In the genomic region with DNA sequence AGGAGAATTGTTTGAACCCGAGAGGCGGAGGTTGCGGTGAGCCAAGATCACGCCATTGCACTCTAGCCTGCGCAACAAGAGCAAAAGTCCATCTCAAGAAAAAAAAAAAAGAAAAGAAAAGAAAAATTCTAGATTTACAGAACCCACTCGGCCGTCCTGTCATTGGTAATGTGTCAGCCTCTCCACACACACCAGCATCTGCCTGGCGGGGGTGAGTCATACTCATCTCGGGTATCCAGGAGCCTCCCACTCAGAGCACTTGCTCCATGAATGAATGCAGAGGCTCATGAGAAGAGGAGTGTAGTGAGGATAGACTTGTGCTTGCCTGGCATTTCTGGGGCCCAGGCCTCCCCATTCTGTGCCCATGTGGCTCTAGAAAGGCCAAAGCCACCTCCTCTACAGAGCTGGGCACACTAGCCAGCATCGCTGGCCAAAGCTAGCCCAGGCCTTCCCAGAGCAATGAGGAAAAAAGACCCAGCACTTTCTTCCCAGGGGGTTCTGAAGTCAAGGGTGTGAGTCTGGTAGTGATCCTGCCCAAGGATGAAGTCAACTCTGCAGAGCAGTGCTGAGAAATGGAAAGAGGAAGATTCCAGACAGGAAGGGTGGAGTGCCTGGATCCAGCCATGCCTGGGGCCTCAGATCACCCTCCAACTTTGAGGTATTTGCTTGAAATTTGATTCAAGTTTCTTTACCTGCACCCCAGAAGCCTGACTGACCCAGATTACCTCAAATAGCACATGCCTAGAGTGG, we compare ENCODE assay signal across 9 cellular contexts. TPM values are rescaled to one million over a fixed set of nuclear protein-coding genes. Genes with fewer than 3 reads are reported as not detected.
DNase-seq lines count a peak whose midpoint lies in the region; ATAC-seq and TF ChIP-seq lines count a peak whose summit lies in the region.
"Had no signal": no experiment of that assay in that cellular context is flagged by ENCODE, and none has a peak within 500 bp of the region (broad histone marks: within the 10 kb centered on the region; RNA-seq: fewer than 3 reads in every experiment).

No MANE protein-coding gene starts in this region.

- H3K27me3 ChIP-seq in Panc1 (ENCODE audit: control insufficient read depth, insufficient read depth, low read length) = no peaks in the 10 kb centered on the region
- no peaks in the 10 kb centered on the region for H3K27me3 ChIP-seq in fibroblast of lung (ENCODE audit: control insufficient read depth, insufficient read depth, low read length)

- no peak overlapping the region for H3K9ac ChIP-seq in fibroblast of lung (ENCODE audit: insufficient read depth, low read length)

- POLR2A ChIA-PET in Panc1 (lab: Charles Lee) = no interaction called here

- TF ChIP-seq CTCF in Panc1 (IDR thresholded peaks at IDR 0.05) = no peak
- no peak for TF ChIP-seq CTCF in fibroblast of lung (conservative IDR thresholded peaks at IDR 0.05 in 1 of 2, IDR thresholded peaks at IDR 0.05 in 1 of 2; ENCODE audit: low read depth in 1 of 2, low read length in 2 of 2)

- no peaks in the 10 kb centered on the region for H3K79me2 ChIP-seq in fibroblast of lung (ENCODE audit: control insufficient read depth, insufficient read depth, low read length)

- ATAC-seq in Panc1 (peak; percentile 58; the same call in 1 of the 2 replicates), GM18858 (IDR thresholded peaks at IDR 0.05; ENCODE audit: unreplicated experiment) (no peak)

- H3K4me1 ChIP-seq in Panc1 (ENCODE audit: control insufficient read depth, insufficient read depth, low read length) (peaks cover 8% of the 10 kb centered on the region), fibroblast of lung (ENCODE audit: control insufficient read depth, extremely low read depth, insufficient read depth, low read length) (peaks cover 12% of the 10 kb centered on the region)

- DNase-seq in DMS 273 (lab: John Stamatoyannopoulos, UW; ENCODE audit: unreplicated experiment) (peak; percentile 67), DMS 273 treated with DMSO at 0.1 percent for 48 hours (lab: John Stamatoyannopoulos, UW) (no peak), Panc1 (ENCODE audit: low read depth, low spot score) (no peak), fibroblast of lung (ENCODE audit: low read depth in 2 of 2) (peak; percentile 88 to 93), renal cortical epithelial cell (ENCODE audit: low read depth) (peak; percentile 62), NCI-H1105 treated with DMSO at 0.1 percent for 48 hours (lab: John Stamatoyannopoulos, UW) (no peak), NCI-H1436 treated with DMSO at 0.1 percent for 48 hours (lab: John Stamatoyannopoulos, UW) (no peak)

- in situ Hi-C loops in Panc1 (cut with HindIII; ENCODE audit: low pct_unique_long_range_greater_than_20kb, low sequenced_read_pairs) = no loop called here

- H4K20me1 ChIP-seq in fibroblast of lung (ENCODE audit: control insufficient read depth, extremely low read depth, insufficient read depth, low read length) = no peaks in the 10 kb centered on the region

- BruUV-seq in Panc1 (replicated peaks; lab: Mats Ljungman, UMichigan) = no TSS peak

- no peak overlapping the region for H2AFZ ChIP-seq in fibroblast of lung (ENCODE audit: low read length)

- H3K4me3 ChIP-seq in Panc1 (ENCODE audit: low read depth in 2 of 2, low read length in 2 of 2) (no peak overlapping the region), fibroblast of lung (replicated peaks in 1 of 4; ENCODE audit: control extremely low read depth in 1 of 4, insufficient read depth in 1 of 4, low read depth in 3 of 4, low read length in 4 of 4) (no peak overlapping the region)

- CTCF ChIA-PET in Panc1 (lab: Charles Lee) = no interaction called here

- no peaks in the 10 kb centered on the region for H3K9me3 ChIP-seq in Panc1 (ENCODE audit: control insufficient read depth, insufficient read depth, low read depth, low read length)
- H3K9me3 ChIP-seq in fibroblast of lung (ENCODE audit: control insufficient read depth, insufficient read depth, low read depth, low read length) = no peaks in the 10 kb centered on the region

- intact Hi-C loops in Panc1 (cut with micrococcal nuclease; ENCODE audit: unreplicated experiment) = no loop called here

- H3K36me3 ChIP-seq in Panc1 (ENCODE audit: control insufficient read depth, insufficient read depth, low read length) (no peaks in the 10 kb centered on the region), fibroblast of lung (ENCODE audit: control insufficient read depth, insufficient read depth, low read length) (no peaks in the 10 kb centered on the region)

- H3K4me2 ChIP-seq in fibroblast of lung (ENCODE audit: extremely low read depth, insufficient read depth, low read length) = no peak overlapping the region

- H3K27ac ChIP-seq in Panc1 (ENCODE audit: low read length) (no peak overlapping the region), fibroblast of lung (ENCODE audit: insufficient read depth, low read length) (no peak overlapping the region)
- H3K27ac ChIP-seq: 22Rv1 had no signal

RNA-seq across cellular contexts. Expression of a gene that starts 31.2 kb away (rescaled TPM):
- total RNA-seq in Panc1 (2021; ENCODE audit: unreplicated experiment) (98.0 TPM), fibroblast of lung (138 and 219 TPM in 2 replicates), renal cortical epithelial cell (137 and 244 TPM in 2 replicates)
- polyA plus RNA-seq in Panc1 (2012; ENCODE audit: insufficient read length) = 95.7 TPM
- polyA plus RNA-seq in fibroblast of lung = 180 and 185 TPM in 2 replicates
- 99.9 and 103 TPM in 2 replicates for polyA plus RNA-seq in fibroblast of lung (2012)
- polyA minus RNA-seq in fibroblast of lung (ENCODE audit: low replicate concordance) = 26.2 and 48.7 TPM in 2 replicates

RNA-seq across cellular contexts. Expression of a gene that starts 35.0 kb away (rescaled TPM):
- 42.2 TPM for total RNA-seq in Panc1 (2021; ENCODE audit: unreplicated experiment)
- polyA plus RNA-seq in Panc1 (2012; ENCODE audit: insufficient read length) = 34.1 TPM
- total RNA-seq in fibroblast of lung = 26.4 and 32.1 TPM in 2 replicates
- polyA plus RNA-seq in fibroblast of lung = 19.4 and 25.5 TPM in 2 replicates
- polyA plus RNA-seq in fibroblast of lung (2012) = 33.6 and 41.6 TPM in 2 replicates
- polyA minus RNA-seq in fibroblast of lung (ENCODE audit: low replicate concordance) = 0.75 and 2.0 TPM in 2 replicates
- 31.1 and 32.5 TPM in 2 replicates for total RNA-seq in renal cortical epithelial cell

RNA-seq across cellular contexts. Expression of a gene that starts 35.3 kb away (rescaled TPM):
- total RNA-seq in Panc1 (2021; ENCODE audit: unreplicated experiment) (22.5 TPM), fibroblast of lung (25.8 and 28.8 TPM in 2 replicates), renal cortical epithelial cell (78.4 and 79.2 TPM in 2 replicates)
- polyA plus RNA-seq in Panc1 (2012; ENCODE audit: insufficient read length) = 9.1 TPM
- polyA plus RNA-seq in fibroblast of lung = 14.3 and 14.9 TPM in 2 replicates
- 14.6 and 15.8 TPM in 2 replicates for polyA plus RNA-seq in fibroblast of lung (2012)
- 7.4 and 12.3 TPM in 2 replicates for polyA minus RNA-seq in fibroblast of lung (ENCODE audit: low replicate concordance)

Comparison
In these comparisons a context has a peak if more than half of its experiments do, and no peak if none do; other contexts are left out.
1. DNase-seq: peak in DMS 273 (single experiment), fibroblast of lung (2 of 2) and renal cortical epithelial cell (single experiment); none in DMS 273 treated with DMSO at 0.1 percent for 48 hours (single experiment), Panc1 (single experiment), NCI-H1105 treated with DMSO at 0.1 percent for 48 hours (single experiment) and NCI-H1436 treated with DMSO at 0.1 percent for 48 hours (single experiment).